Comparison of ENCODE assay signal across 1 cellular context in genomic region chr11:83284501-83285051, GRCh38.
TF ChIP-seq lines count a peak whose summit lies in the region.

No MANE protein-coding gene starts in this region.

TF ChIP-seq in HepG2, 621 proteins besides CTCF, POLR2A, EP300 and RAD21 (continued from another document and continues in another):
- no peak for TF ChIP-seq NFAT5 (CRISPR knock-in tag; IDR thresholded peaks at IDR 0.05)
- TF ChIP-seq SP5 (CRISPR knock-in tag; IDR thresholded peaks at IDR 0.05; ENCODE audit: borderline replicate concordance, low read depth) = no peak
- no peak; the same call in 1 of the 2 replicates for TF ChIP-seq ISL2 (CRISPR knock-in tag; IDR thresholded peaks at IDR 0.05)
- no peak for TF ChIP-seq ZSCAN30 (CRISPR knock-in tag; IDR thresholded peaks at IDR 0.05)
- peak; percentile 21; the same call in 1 of the 2 replicates for TF ChIP-seq KDM6A (CRISPR knock-in tag; IDR thresholded peaks at IDR 0.05; ENCODE audit: low read depth)
- TF ChIP-seq ZNF276 (CRISPR knock-in tag; IDR thresholded peaks at IDR 0.05; ENCODE audit: low read depth) = no peak
- no peak for TF ChIP-seq ATF7 (IDR thresholded peaks at IDR 0.05)
- TF ChIP-seq ATF7 (CRISPR knock-in tag; IDR thresholded peaks at IDR 0.05) = no peak
- TF ChIP-seq ZSCAN29 (CRISPR knock-in tag; conservative IDR thresholded peaks at IDR 0.05) = no peak
- no peak for TF ChIP-seq MTERF4 (CRISPR knock-in tag; IDR thresholded peaks at IDR 0.05)
- TF ChIP-seq MIER3 (CRISPR knock-in tag; IDR thresholded peaks at IDR 0.05; ENCODE audit: borderline replicate concordance) = no peak
- no peak for TF ChIP-seq ZNF629 (CRISPR knock-in tag; conservative IDR thresholded peaks at IDR 0.05)
- TF ChIP-seq BCLAF1 (IDR thresholded peaks at IDR 0.05) = no peak
- TF ChIP-seq ZNF850 (CRISPR knock-in tag; conservative IDR thresholded peaks at IDR 0.05) = no peak
- TF ChIP-seq NBN (conservative IDR thresholded peaks at IDR 0.05) = no peak
- no peak for TF ChIP-seq ATM (IDR thresholded peaks at IDR 0.05; ENCODE audit: borderline replicate concordance)
- TF ChIP-seq SMARCC2 (IDR thresholded peaks at IDR 0.05) = no peak
- no peak for TF ChIP-seq SMYD3 (CRISPR knock-in tag; IDR thresholded peaks at IDR 0.05)
- TF ChIP-seq ZNF749 (CRISPR knock-in tag; IDR thresholded peaks at IDR 0.05; ENCODE audit: borderline replicate concordance) = no peak
- TF ChIP-seq U2AF2 (IDR thresholded peaks at IDR 0.05; ENCODE audit: low read depth, low read length) = no peak
- 0 out of 2 replicates have a peak, but pooled peaks have one; percentile 9 for TF ChIP-seq MED1 (CRISPR knock-in tag; IDR thresholded peaks at IDR 0.05)
- TF ChIP-seq MAZ (IDR thresholded peaks at IDR 0.05; ENCODE audit: borderline replicate concordance, low read depth, low read length) = no peak
- no peak for TF ChIP-seq MAZ (CRISPR knock-in tag; IDR thresholded peaks at IDR 0.05; ENCODE audit: low read depth)
- TF ChIP-seq ZNF280B (CRISPR knock-in tag; IDR thresholded peaks at IDR 0.05; ENCODE audit: borderline replicate concordance) = no peak
- no peak for TF ChIP-seq ZNF605 (CRISPR knock-in tag; IDR thresholded peaks at IDR 0.05)
- TF ChIP-seq PATZ1 (CRISPR knock-in tag; IDR thresholded peaks at IDR 0.05) = no peak
- no peak for TF ChIP-seq IKZF4 (CRISPR knock-in tag; IDR thresholded peaks at IDR 0.05; ENCODE audit: borderline replicate concordance, low read depth, not compliant biosample characterization)
- no peak for TF ChIP-seq ATRX (CRISPR knock-in tag; IDR thresholded peaks at IDR 0.05; ENCODE audit: borderline replicate concordance)
- no peak for TF ChIP-seq CCAR2 (optimal IDR thresholded peaks at IDR 0.05; ENCODE audit: low read depth, low read length)
- no peak for TF ChIP-seq GATAD1 (CRISPR knock-in tag; IDR thresholded peaks at IDR 0.05)
- TF ChIP-seq FOXM1 (CRISPR knock-in tag; IDR thresholded peaks at IDR 0.05) = no peak
- TF ChIP-seq KMT2A (CRISPR knock-in tag; IDR thresholded peaks at IDR 0.05) = no peak
- no peak for TF ChIP-seq ZNF414 (CRISPR knock-in tag; IDR thresholded peaks at IDR 0.05)
- TF ChIP-seq ZNF451 (CRISPR knock-in tag; IDR thresholded peaks at IDR 0.05) = no peak
- TF ChIP-seq HNRNPL (IDR thresholded peaks at IDR 0.05; ENCODE audit: low read depth, low read length) = no peak
- no peak for TF ChIP-seq ZNF10 (CRISPR knock-in tag; IDR thresholded peaks at IDR 0.05; ENCODE audit: borderline replicate concordance, low read depth)
- no peak for TF ChIP-seq PRDM15 (CRISPR knock-in tag; IDR thresholded peaks at IDR 0.05)
- no peak for TF ChIP-seq SIX1 (CRISPR knock-in tag; IDR thresholded peaks at IDR 0.05; ENCODE audit: borderline replicate concordance)
- no peak for TF ChIP-seq BCL3 (CRISPR knock-in tag; IDR thresholded peaks at IDR 0.05)
- no peak for TF ChIP-seq NR3C1 (CRISPR knock-in tag; IDR thresholded peaks at IDR 0.05)
- no peak for TF ChIP-seq GZF1 (CRISPR knock-in tag; IDR thresholded peaks at IDR 0.05)
- TF ChIP-seq ZNF264 (CRISPR knock-in tag; IDR thresholded peaks at IDR 0.05) = 0 out of 2 replicates have a peak, but pooled peaks have one; percentile 18
- no peak for TF ChIP-seq ZC3H4 (CRISPR knock-in tag; IDR thresholded peaks at IDR 0.05; ENCODE audit: borderline replicate concordance)
